ENCODE assay signal across 9 cellular contexts in the genomic region with DNA sequence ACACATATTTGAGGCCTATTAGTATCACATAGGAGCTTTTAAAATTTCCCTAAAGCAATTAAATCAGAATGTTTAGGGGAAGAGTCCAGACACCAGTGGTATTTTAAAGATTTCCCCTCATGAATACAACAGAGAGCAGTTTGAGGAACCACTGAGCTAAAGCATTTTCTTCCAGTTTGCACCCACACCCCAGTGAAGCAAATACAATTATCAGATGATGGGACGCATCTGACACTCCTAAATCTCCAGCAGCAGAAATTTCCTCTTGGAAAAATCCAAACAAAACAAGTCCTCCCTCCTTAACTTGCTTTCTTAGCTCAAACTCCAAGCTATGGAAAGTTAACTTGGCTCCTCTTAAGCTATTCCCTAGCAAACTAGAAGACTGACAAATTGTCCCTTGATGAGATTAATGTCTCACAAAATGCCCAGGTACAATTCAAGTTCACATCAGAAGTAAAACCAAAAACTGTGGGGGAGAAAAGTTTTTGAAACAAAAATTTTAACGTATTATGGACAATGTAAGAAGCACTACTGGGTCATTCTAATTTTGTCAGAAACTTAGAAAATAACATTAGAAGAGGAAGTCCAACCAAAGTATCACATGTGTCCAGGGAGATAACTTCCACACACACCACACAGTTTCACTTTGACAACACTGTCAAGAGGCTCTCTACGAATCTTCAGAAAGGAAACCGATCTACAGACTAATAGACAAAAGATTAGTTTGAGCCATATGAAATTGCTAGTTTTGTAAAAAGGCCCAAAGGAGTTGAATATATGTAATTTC.
A peak's percentile ranks its signal among the peaks of the same experiment; 100 is the strongest.
DNase-seq lines count a peak whose midpoint lies in the region; ATAC-seq and TF ChIP-seq lines count a peak whose summit lies in the region.
"Had no signal": no experiment of that assay in that cellular context is flagged by ENCODE, and none has a peak within 500 bp of the region (broad histone marks: within the 10 kb centered on the region; RNA-seq: fewer than 3 reads in every experiment).

No MANE protein-coding gene starts in this region.

- ATAC-seq in HG03095 (IDR thresholded peaks at IDR 0.05; ENCODE audit: unreplicated experiment) (peak; percentile 86), T-helper 17 cell (no peak)
- ATAC-seq in stimulated activated naive CD8-positive, alpha-beta T cell treated with anti-CD3 and anti-CD28 coated beads, Interleukin-15, amount 100 ng/mL, for 72 hours: peak; percentile 66
- no peak for ATAC-seq in activated CD8-positive, alpha-beta T cell treated with anti-CD3 and anti-CD28 coated beads for 36 hours

- POLR2A ChIA-PET in activated CD8-positive, alpha-beta T cell treated with anti-CD3 and anti-CD28 coated beads for 36 hours (lab: Charles Lee): interaction anchor here (1.1 kb wide), 1 partner anchor 8 kb away, joined by 3 read pairs; no protein-coding TSS in a partner anchor

- DNase-seq in NCI-H524 (lab: John Stamatoyannopoulos, UW) (peak; percentile 4 to 55), NCI-H524 treated with DMSO at 0.1 percent for 48 hours (lab: John Stamatoyannopoulos, UW) (no peak), T-helper 17 cell (no peak), GOT3 (lab: John Stamatoyannopoulos, UW) (no peak), amygdala (lab: John Stamatoyannopoulos, UW) (no peak)
- no peak for DNase-seq in stimulated activated naive CD8-positive, alpha-beta T cell treated with anti-CD3 and anti-CD28 coated beads, Interleukin-15, amount 100 ng/mL, for 72 hours
- no peak for DNase-seq in activated CD8-positive, alpha-beta T cell treated with anti-CD3 and anti-CD28 coated beads for 36 hours

- CTCF ChIA-PET in activated CD8-positive, alpha-beta T cell treated with anti-CD3 and anti-CD28 coated beads for 36 hours (lab: Charles Lee): interaction anchor here (0.5 to 2.3 kb wide), 3 partner anchors 30 to 155 kb away, joined by 3 to 5 read pairs (median 5); no protein-coding TSS in a partner anchor

- no peak overlapping the region for H3K4me3 Mint-ChIP-seq in T-helper 17 cell
- H3K4me3 Mint-ChIP-seq in stimulated activated naive CD8-positive, alpha-beta T cell treated with anti-CD3 and anti-CD28 coated beads, Interleukin-15, amount 100 ng/mL, for 72 hours: no peak overlapping the region
- H3K4me3 Mint-ChIP-seq in activated CD8-positive, alpha-beta T cell treated with anti-CD3 and anti-CD28 coated beads for 36 hours: no peak overlapping the region
- H3K4me3 Mint-ChIP-seq: neural progenitor cell had no signal

- peaks cover 5% of the 10 kb centered on the region for H3K4me1 Mint-ChIP-seq in T-helper 17 cell
- peaks cover 8% of the 10 kb centered on the region for H3K4me1 Mint-ChIP-seq in stimulated activated naive CD8-positive, alpha-beta T cell treated with anti-CD3 and anti-CD28 coated beads, Interleukin-15, amount 100 ng/mL, for 72 hours
- H3K4me1 Mint-ChIP-seq in activated CD8-positive, alpha-beta T cell treated with anti-CD3 and anti-CD28 coated beads for 36 hours (ENCODE audit: low read depth): peaks cover 7% of the 10 kb centered on the region
- H3K4me1 Mint-ChIP-seq: neural progenitor cell had no signal

- intact Hi-C loops in activated CD8-positive, alpha-beta T cell treated with anti-CD3 and anti-CD28 coated beads for 36 hours (cut with micrococcal nuclease): no loop called here

- H3K36me3 Mint-ChIP-seq in T-helper 17 cell (ENCODE audit: low read depth): no peaks in the 10 kb centered on the region
- H3K36me3 Mint-ChIP-seq in activated CD8-positive, alpha-beta T cell treated with anti-CD3 and anti-CD28 coated beads for 36 hours (ENCODE audit: low read depth): peaks cover 3% of the 10 kb centered on the region

- no peak for TF ChIP-seq CTCF in activated CD8-positive, alpha-beta T cell treated with anti-CD3 and anti-CD28 coated beads for 36 hours (IDR thresholded peaks at IDR 0.05)

- H3K9me3 Mint-ChIP-seq in stimulated activated naive CD8-positive, alpha-beta T cell treated with anti-CD3 and anti-CD28 coated beads, Interleukin-15, amount 100 ng/mL, for 72 hours: no peaks in the 10 kb centered on the region
- H3K9me3 Mint-ChIP-seq in activated CD8-positive, alpha-beta T cell treated with anti-CD3 and anti-CD28 coated beads for 36 hours: no peaks in the 10 kb centered on the region

- H3K9me3 ChIP-seq in T-helper 17 cell (ENCODE audit: control insufficient read depth, low read length, poor library complexity, severe bottlenecking): no peaks in the 10 kb centered on the region

- H3K27me3 Mint-ChIP-seq in T-helper 17 cell: no peaks in the 10 kb centered on the region
- no peaks in the 10 kb centered on the region for H3K27me3 Mint-ChIP-seq in stimulated activated naive CD8-positive, alpha-beta T cell treated with anti-CD3 and anti-CD28 coated beads, Interleukin-15, amount 100 ng/mL, for 72 hours
- no peaks in the 10 kb centered on the region for H3K27me3 Mint-ChIP-seq in activated CD8-positive, alpha-beta T cell treated with anti-CD3 and anti-CD28 coated beads for 36 hours

- H3K27ac Mint-ChIP-seq in T-helper 17 cell: peak overlapping the region; percentile 51
- no peak overlapping the region for H3K27ac Mint-ChIP-seq in stimulated activated naive CD8-positive, alpha-beta T cell treated with anti-CD3 and anti-CD28 coated beads, Interleukin-15, amount 100 ng/mL, for 72 hours
- no peak overlapping the region for H3K27ac Mint-ChIP-seq in activated CD8-positive, alpha-beta T cell treated with anti-CD3 and anti-CD28 coated beads for 36 hours
- H3K27ac Mint-ChIP-seq: neural progenitor cell had no signal

Comparison
In these comparisons a context has a peak if more than half of its experiments do, and no peak if none do; other contexts are left out.
1. DNase-seq: peak in NCI-H524 (2 of 2); none in NCI-H524 treated with DMSO at 0.1 percent for 48 hours (single experiment), T-helper 17 cell (0 of 3), stimulated activated naive CD8-positive, alpha-beta T cell treated with anti-CD3 and anti-CD28 coated beads, Interleukin-15, amount 100 ng/mL, for 72 hours (0 of 2), GOT3 (single experiment), activated CD8-positive, alpha-beta T cell treated with anti-CD3 and anti-CD28 coated beads for 36 hours (single experiment) and amygdala (0 of 56).
2. ATAC-seq: peak in HG03095 (single experiment) and stimulated activated naive CD8-positive, alpha-beta T cell treated with anti-CD3 and anti-CD28 coated beads, Interleukin-15, amount 100 ng/mL, for 72 hours (single experiment); none in T-helper 17 cell (single experiment) and activated CD8-positive, alpha-beta T cell treated with anti-CD3 and anti-CD28 coated beads for 36 hours (single experiment).